Comparison of ENCODE assay signal across 8 cellular contexts in the genomic region with DNA sequence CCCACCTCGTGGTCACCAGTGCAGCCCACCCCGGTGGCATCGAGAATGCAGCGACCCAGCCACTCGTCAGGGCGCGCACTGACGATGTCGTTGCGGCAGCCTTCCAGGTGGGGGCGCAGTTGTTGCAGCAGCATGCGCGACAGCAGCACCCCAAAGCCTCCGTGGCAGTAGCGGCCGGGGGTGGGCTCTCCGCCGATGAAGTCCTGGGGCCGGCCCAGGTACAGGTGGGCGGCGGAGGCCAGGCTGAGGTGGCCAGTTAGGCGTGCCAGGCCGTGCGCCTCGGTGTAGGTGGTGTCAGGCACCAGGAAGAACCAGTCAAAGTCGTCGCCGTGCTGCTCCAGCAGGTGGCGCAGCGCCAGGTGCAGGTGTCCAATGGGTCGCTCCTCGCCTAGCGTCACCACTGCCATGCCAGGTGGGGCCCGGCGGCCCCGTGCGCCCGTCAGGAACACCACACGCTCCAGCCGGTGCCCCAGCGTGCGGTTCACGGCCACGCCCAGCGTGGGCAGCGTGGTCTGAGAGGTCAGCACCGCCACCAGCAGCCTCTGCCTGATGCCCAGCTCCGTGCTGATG. TPM values are rescaled to one million over a fixed set of nuclear protein-coding genes. Genes with fewer than 3 reads are reported as not detected.
DNase-seq lines count a peak whose midpoint lies in the region; ATAC-seq and TF ChIP-seq lines count a peak whose summit lies in the region.

No MANE protein-coding gene starts in this region.

- ATAC-seq in GM21515 (IDR thresholded peaks at IDR 0.05; ENCODE audit: unreplicated experiment) = peak; percentile 45
- peak; percentile 45 to 50 for ATAC-seq in activated T-cell treated with anti-CD3 and anti-CD28 coated beads, Interleukin-2, amount 50 U/mL, for 72 hours (replicated peaks in 1 of 2)

- no peak overlapping the region for H3K9ac ChIP-seq in HUES64 (ENCODE audit: low read depth, low read length)

- TF ChIP-seq CTCF in fibroblast of mammary gland (conservative IDR thresholded peaks at IDR 0.05; ENCODE audit: control insufficient read depth, insufficient read depth, low read depth, low read length) (peak; percentile 60), neutrophil (IDR thresholded peaks at IDR 0.05) (peak; percentile 80)

- DNase-seq in DMS 273 (lab: John Stamatoyannopoulos, UW; ENCODE audit: unreplicated experiment) (peak; percentile 89), OCI-M1 (lab: John Stamatoyannopoulos, UW) (peak; percentile 92), fibroblast of mammary gland (ENCODE audit: low read depth) (peak; percentile 60), superior temporal gyrus (ENCODE audit: extremely low spot score) (peak; percentile 75)
- peak; percentile 91 to 92 for DNase-seq in activated T-cell treated with anti-CD3 and anti-CD28 coated beads, Interleukin-2, amount 50 U/mL, for 72 hours

- H3K4me3 Mint-ChIP-seq in activated T-cell treated with anti-CD3 and anti-CD28 coated beads, Interleukin-2, amount 50 U/mL, for 72 hours = peak overlapping the region; percentile 85 to 96

- H3K36me3 ChIP-seq in HUES64 (ENCODE audit: insufficient read depth, low read length) = peaks cover 21% of the 10 kb centered on the region
- no peaks in the 10 kb centered on the region for H3K36me3 ChIP-seq in neutrophil

- H3K27me3 Mint-ChIP-seq in activated T-cell treated with anti-CD3 and anti-CD28 coated beads, Interleukin-2, amount 50 U/mL, for 72 hours (ENCODE audit: low read depth) = peaks cover 20% of the 10 kb centered on the region

- H3K27ac ChIP-seq in HUES64 (ENCODE audit: low read depth, low read length) (no peak overlapping the region), neutrophil (no peak overlapping the region)

- peaks cover 0 to 2% of the 10 kb centered on the region in 2 donors for H3K36me3 Mint-ChIP-seq in activated T-cell treated with anti-CD3 and anti-CD28 coated beads, Interleukin-2, amount 50 U/mL, for 72 hours (ENCODE audit: insufficient read depth in 2 of 2)

- H3K27me3 ChIP-seq in HUES64 (ENCODE audit: insufficient read depth, low read length) (peaks cover 27% of the 10 kb centered on the region), neutrophil (peaks cover 83% of the 10 kb centered on the region)

- H3K9me3 Mint-ChIP-seq in activated T-cell treated with anti-CD3 and anti-CD28 coated beads, Interleukin-2, amount 50 U/mL, for 72 hours = no peaks in the 10 kb centered on the region

- H3K4me1 Mint-ChIP-seq in activated T-cell treated with anti-CD3 and anti-CD28 coated beads, Interleukin-2, amount 50 U/mL, for 72 hours (ENCODE audit: low read depth) = peaks cover 20% of the 10 kb centered on the region

- peaks cover 16% of the 10 kb centered on the region for H3K4me1 ChIP-seq in HUES64 (ENCODE audit: insufficient read depth, low read length)
- peaks cover 15 to 23% of the 10 kb centered on the region in 2 experiments for H3K4me1 ChIP-seq in neutrophil (ENCODE audit: control insufficient read depth in 1 of 2, insufficient read depth in 1 of 2, low read depth in 1 of 2, low read length in 1 of 2)

- H3K9me3 ChIP-seq in HUES64 (ENCODE audit: insufficient read depth, low read depth, low read length) (no peaks in the 10 kb centered on the region), neutrophil (no peaks in the 10 kb centered on the region)

- H3K27ac Mint-ChIP-seq in activated T-cell treated with anti-CD3 and anti-CD28 coated beads, Interleukin-2, amount 50 U/mL, for 72 hours = no peak overlapping the region

- H3K4me3 ChIP-seq in HUES64 (ENCODE audit: low read length) = peak overlapping the region; percentile 89
- peak overlapping the region; percentile 9 for H3K4me3 ChIP-seq in fibroblast of mammary gland (ENCODE audit: control insufficient read depth, low read depth, low read length)
- peak overlapping the region; percentile 42 to 51 for H3K4me3 ChIP-seq in neutrophil (ENCODE audit: low read depth in 1 of 2, low read length in 1 of 2)

- 5% methylated on average over 48 of the region's 48 CpGs for WGBS in HUES64

RNA-seq across cellular contexts. Expression of gene CHPF, which starts 1.9 kb away (rescaled TPM):
- polyA plus RNA-seq in HUES64 (2013, experiment 1 of 2) = 39.6 TPM
- 37.0 TPM for polyA plus RNA-seq in HUES64 (2013, experiment 2 of 2)
- total RNA-seq in activated T-cell treated with anti-CD3 and anti-CD28 coated beads, Interleukin-2, amount 50 U/mL, for 72 hours = 10 to 100 TPM; 24.7 to 25.5 TPM

RNA-seq across cellular contexts. Expression of gene TMEM198, which starts 2.1 kb away (rescaled TPM):
- polyA plus RNA-seq in HUES64 (2013, experiment 1 of 2) = 6.3 TPM
- 5.6 TPM for polyA plus RNA-seq in HUES64 (2013, experiment 2 of 2)
- 1 to 10 TPM; 4.5 to 5.3 TPM for total RNA-seq in activated T-cell treated with anti-CD3 and anti-CD28 coated beads, Interleukin-2, amount 50 U/mL, for 72 hours

RNA-seq across cellular contexts. Expression of gene ASIC4, which starts 27.4 kb away (rescaled TPM):
- 0.10 TPM for polyA plus RNA-seq in HUES64 (2013, experiment 1 of 2)
- 0.51 TPM for polyA plus RNA-seq in HUES64 (2013, experiment 2 of 2)
- total RNA-seq in activated T-cell treated with anti-CD3 and anti-CD28 coated beads, Interleukin-2, amount 50 U/mL, for 72 hours = under 1 TPM; 0.19 to 0.30 TPM

RNA-seq across cellular contexts. Expression of gene OBSL1, which starts 29.6 kb away (rescaled TPM):
- polyA plus RNA-seq in HUES64 (2013, experiment 1 of 2) = 56.3 TPM
- polyA plus RNA-seq in HUES64 (2013, experiment 2 of 2) = 65.5 TPM
- 1 to 10 TPM in 1 of 2 donors, under 1 TPM in 1; 0.83 to 1.3 TPM for total RNA-seq in activated T-cell treated with anti-CD3 and anti-CD28 coated beads, Interleukin-2, amount 50 U/mL, for 72 hours

RNA-seq across cellular contexts. Expression of gene INHA, which starts 30.4 kb away (rescaled TPM):
- 0.30 TPM for polyA plus RNA-seq in HUES64 (2013, experiment 1 of 2)
- 0.51 TPM for polyA plus RNA-seq in HUES64 (2013, experiment 2 of 2)
- total RNA-seq in activated T-cell treated with anti-CD3 and anti-CD28 coated beads, Interleukin-2, amount 50 U/mL, for 72 hours = not detected

Comparison
In these comparisons a context has a peak if more than half of its experiments do, and no peak if none do; other contexts are left out.
1. H3K4me3 ChIP-seq: peak in every context shown above with its lines; median percentile 89 in HUES64; 46 in neutrophil; 9 in fibroblast of mammary gland.